In the genomic region with DNA sequence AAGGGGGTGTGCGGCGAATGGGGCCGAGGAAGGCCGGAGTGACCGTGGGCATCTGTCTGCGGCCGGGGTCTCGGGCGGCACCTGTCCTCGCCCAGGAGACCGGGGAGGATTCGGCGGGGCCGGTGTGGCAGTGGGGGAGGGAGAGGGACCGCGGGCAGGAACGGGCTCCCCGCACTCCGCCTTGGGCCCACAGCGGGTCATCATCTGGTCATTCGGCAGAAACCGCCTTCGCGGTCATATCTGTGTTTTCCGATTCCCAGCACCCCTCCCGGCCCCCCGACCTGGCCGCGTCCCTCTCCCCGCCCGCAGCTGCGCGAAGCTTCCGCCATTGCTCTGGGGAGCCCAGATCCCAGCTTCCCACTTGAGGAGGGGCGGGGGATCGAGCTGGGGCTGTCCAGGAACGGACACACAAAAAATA, we compare ENCODE assay signal across 7 cellular contexts. TPM values are rescaled to one million over a fixed set of nuclear protein-coding genes. Genes with fewer than 3 reads are reported as not detected.
DNase-seq lines count a peak whose midpoint lies in the region; ATAC-seq, FAIRE-seq and TF ChIP-seq lines count a peak whose summit lies in the region.

No MANE protein-coding gene starts in this region.

- BruUV-seq in K562 (replicated peaks; lab: Mats Ljungman, UMichigan) = no TSS peak

- POLR2A ChIA-PET in K562 (lab: Yijun Ruan, JAX) = interaction anchor here (1.0 kb wide), 1 partner anchor 28 kb away, joined by 3 read pairs; no protein-coding TSS in a partner anchor

- no peak for TF ChIP-seq POLR2A in K562 (conservative IDR thresholded peaks at IDR 0.05)

- peak; percentile 46 for FAIRE-seq in K562 (lab: Jason Lieb, UNC)

- TF ChIP-seq CTCF in GM06990 (IDR thresholded peaks at IDR 0.05; ENCODE audit: insufficient read depth, low read length, poor library complexity, severe bottlenecking) (no peak), K562 (IDR thresholded peaks at IDR 0.05 in 2 of 3, conservative IDR thresholded peaks at IDR 0.05 in 1 of 3; ENCODE audit: insufficient read depth in 2 of 3, low read depth in 1 of 3, low read length in 3 of 3) (no peak), retinal pigment epithelial cell (conservative IDR thresholded peaks at IDR 0.05; ENCODE audit: low read depth, low read length) (no peak)

- in situ Hi-C loops in K562 (cut with MboI) = no loop called here

- H3K4me1 ChIP-seq in K562 (replicated peaks in 1 of 2; ENCODE audit: control insufficient read depth in 2 of 2, insufficient read depth in 2 of 2, low read length in 2 of 2) = peaks cover 13 to 27% of the 10 kb centered on the region in 2 experiments
- peaks cover 3% of the 10 kb centered on the region for H3K4me1 ChIP-seq in iPS-15b (ENCODE audit: control insufficient read depth, insufficient read depth, low read length)

- WGBS in K562 (ENCODE audit: insufficient coverage, low coverage, missing lambda C conversion rate) = 0% methylated on average over 14 of the region's 37 CpGs

- peak overlapping the region; percentile 96 for H2AFZ ChIP-seq in K562 (ENCODE audit: low read depth, low read length)

- peaks cover 29% of the 10 kb centered on the region for H3K79me2 ChIP-seq in K562 (ENCODE audit: control insufficient read depth, insufficient read depth, low read length)

- no peak for TF ChIP-seq EP300 in K562 (IDR thresholded peaks at IDR 0.05; ENCODE audit: low read length)

- intact Hi-C loops in K562 (cut with micrococcal nuclease) = loop anchor here (5.0 to 10.0 kb wide), 3 partner anchors 52 to 139 kb away; a partner anchor contains a TSS

- no peaks in the 10 kb centered on the region for H3K9me3 ChIP-seq in K562 (replicated peaks; ENCODE audit: control insufficient read depth, insufficient read depth, low read depth, low read length)
- no peaks in the 10 kb centered on the region for H3K9me3 ChIP-seq in iPS-15b (ENCODE audit: control insufficient read depth, insufficient read depth, low read length)

- H3K36me3 ChIP-seq in GM06990 (ENCODE audit: control insufficient read depth, insufficient read depth, low read length) (peaks cover 12% of the 10 kb centered on the region), K562 (ENCODE audit: control insufficient read depth, insufficient read depth, low read length) (peaks cover 22% of the 10 kb centered on the region; the same call in 2 of the 3 replicates), iPS-15b (ENCODE audit: control insufficient read depth, insufficient read depth, low read length) (peaks cover 10% of the 10 kb centered on the region)

- ATAC-seq in K562 = peak; percentile 68

- TF ChIP-seq RAD21 in K562 (CRISPR knock-in tag; conservative IDR thresholded peaks at IDR 0.05 in 1 of 2, IDR thresholded peaks at IDR 0.05 in 1 of 2) = no peak

- DNase-seq in GM06990 (ENCODE audit: extremely low read depth, insufficient read length) = no peak
- peak; percentile 16 for DNase-seq in NCI-H146 treated with DMSO at 0.1 percent for 48 hours (lab: John Stamatoyannopoulos, UW; ENCODE audit: unreplicated experiment)
- DNase-seq in K562 (ENCODE audit: extremely low read depth in 1 of 4, low spot score in 3 of 4) = peak; percentile 48 to 70 (median 58)
- DNase-seq in retinal pigment epithelial cell (ENCODE audit: low read depth) = no peak
- no peak for DNase-seq in NOMO-1 treated with dmso at 0.1 percent for 144 hours (lab: John Stamatoyannopoulos, UW; ENCODE audit: unreplicated experiment)
- DNase-seq in KG1 (lab: John Stamatoyannopoulos, UW) = no peak

- H3K27me3 ChIP-seq in GM06990 (replicated peaks; ENCODE audit: control insufficient read depth, insufficient read depth, low read length) (no peaks in the 10 kb centered on the region), K562 (ENCODE audit: control insufficient read depth in 2 of 2, insufficient read depth in 2 of 2, low read length in 2 of 2) (peaks cover 0 to 5% of the 10 kb centered on the region in 2 experiments; a peak in 2 of 5 replicates), iPS-15b (ENCODE audit: control insufficient read depth, insufficient read depth, low read length) (peaks cover 13% of the 10 kb centered on the region)

- H4K20me1 ChIP-seq in K562 (replicated peaks; ENCODE audit: control insufficient read depth, insufficient read depth, low read length) = no peaks in the 10 kb centered on the region; the same call in 1 of the 2 replicates

- H3K9ac ChIP-seq in K562 (ENCODE audit: insufficient read depth in 1 of 2, low read depth in 2 of 2, low read length in 2 of 2) (peak overlapping the region; percentile 67 to 90), iPS-15b (ENCODE audit: low read depth, low read length) (peak overlapping the region; percentile 8)

- H3K9me1 ChIP-seq in K562 (ENCODE audit: control insufficient read depth, insufficient read depth, low read length) = no peaks in the 10 kb centered on the region

- peak overlapping the region; percentile 68 for H3K27ac ChIP-seq in K562 (ENCODE audit: extremely low read depth, low read depth, low read length)

- H3K4me3 ChIP-seq in GM06990 (replicated peaks; ENCODE audit: low read depth, low read length) = peak overlapping the region; percentile 72
- peak overlapping the region; percentile 62 for H3K4me3 ChIP-seq in K562
- H3K4me3 ChIP-seq in iPS-15b (ENCODE audit: low read depth, low read length) = peak overlapping the region; percentile 60
- peak overlapping the region; percentile 57 for H3K4me3 ChIP-seq in retinal pigment epithelial cell (ENCODE audit: low read length)

- H3K4me2 ChIP-seq in K562 (ENCODE audit: insufficient read depth, low read length) = peak overlapping the region; percentile 85

- CTCF ChIA-PET in K562 (lab: Yijun Ruan, JAX; ENCODE audit: low intra/inter-chr PET ratio) = interaction anchor here (0.6 to 0.7 kb wide), 2 partner anchors 42 to 1183 kb away, joined by 3 to 4 read pairs; no protein-coding TSS in a partner anchor

TF ChIP-seq in K562, 482 proteins besides CTCF, POLR2A, EP300 and RAD21 (continues in another document):
- TF ChIP-seq YY1 (IDR thresholded peaks at IDR 0.05; ENCODE audit: borderline replicate concordance in 1 of 3, control insufficient read depth in 1 of 3, extremely low read depth in 1 of 3, insufficient read depth in 3 of 3, insufficient read length in 1 of 3, insufficient replicate concordance in 2 of 3, low read depth in 1 of 3, low read length in 2 of 3) (peak in 2 of 3 experiments; percentile 73 to 88), SMARCE1 (IDR thresholded peaks at IDR 0.05) (0 out of 2 replicates have a peak, but pooled peaks have one; percentile 14), FIP1L1 (IDR thresholded peaks at IDR 0.05; ENCODE audit: low read depth, low read length, poor library complexity, severe bottlenecking) (peak; percentile 33), TAF1 (IDR thresholded peaks at IDR 0.05; ENCODE audit: control insufficient read depth, extremely low read depth, insufficient read depth, low read length, severe bottlenecking) (peak; percentile 21), NBN (IDR thresholded peaks at IDR 0.05; ENCODE audit: low read depth) (no peak), SUPT5H (IDR thresholded peaks at IDR 0.05) (0 out of 2 replicates have a peak, but pooled peaks have one; percentile 24), TAF9B (IDR thresholded peaks at IDR 0.05; ENCODE audit: partially characterized antibody) (peak; percentile 39), ZNF12 (CRISPR knock-in tag; IDR thresholded peaks at IDR 0.05) (no peak), ZFX (CRISPR knock-in tag; IDR thresholded peaks at IDR 0.05) (peak; percentile 85), POLR2G (IDR thresholded peaks at IDR 0.05; ENCODE audit: low read depth, low read length) (peak; percentile 76), ZBTB1 (CRISPR knock-in tag; IDR thresholded peaks at IDR 0.05; ENCODE audit: borderline replicate concordance, low read depth) (peak; percentile 66; the same call in 1 of the 2 replicates), GTF2E2 (tag; IDR thresholded peaks at IDR 0.05) (0 out of 2 replicates have a peak, but pooled peaks have one; percentile 34)

RNA-seq across cellular contexts. Expression of a gene that starts 0.8 kb away (rescaled TPM):
- total RNA-seq in K562 (2011; cell fraction: chromatin; rRNA removed; ENCODE audit: low replicate concordance) = 20.8 and 48.0 TPM in 2 replicates
- 32.9 and 39.0 TPM in 2 replicates for total RNA-seq in K562 (2011; cell fraction: nucleolus; rRNA removed)
- total RNA-seq in K562 (2011; cell fraction: nucleoplasm; rRNA removed) = 29.8 and 36.5 TPM in 2 replicates
- total RNA-seq in K562 (2014; rRNA removed) = 14.6 and 18.4 TPM in 2 replicates
- total RNA-seq in K562 (2014; rRNA removed; fragmentation: Illumina TruSeq; extraction: Trizol) = 7.4 and 8.0 TPM in 2 replicates
- 10.7 and 11.2 TPM in 2 replicates for total RNA-seq in K562 (2015; rRNA removed; fragmentation: Illumina TruSeq; extraction: Trizol)
- total RNA-seq in K562 (2021) = 29.4 and 31.6 TPM in 2 replicates
- polyA plus RNA-seq in K562 (2011; rRNA removed) = 3.3 TPM in 2 replicates
- polyA plus RNA-seq in K562 (2011; cell fraction: cytosol; rRNA removed) = 2.4 and 7.2 TPM in 2 replicates
- polyA plus RNA-seq in K562 (2011; cell fraction: nucleus; rRNA removed) = 12.5 and 31.3 TPM in 2 replicates
- 6.6 and 8.2 TPM in 2 replicates for polyA plus RNA-seq in K562 (2012)
- 7.2 and 10.0 TPM in 2 replicates for polyA plus RNA-seq in K562 (2014; fragmentation: Illumina TruSeq; extraction: Trizol)
- 1 to 10 TPM in 1 of 2 experiments, under 1 TPM in 1; 0.75 to 1.2 TPM for polyA plus RNA-seq in K562 (2014; fragmentation: Nextera tagmentation; extraction: Ambion mirVana)
- polyA plus RNA-seq in K562 (2014; rRNA removed) = 8.0 and 9.0 TPM in 2 replicates
- 6.9 and 8.8 TPM in 2 replicates for polyA minus RNA-seq in K562 (2011; rRNA and poly(A)+ RNA removed)
- polyA minus RNA-seq in K562 (2011; cell fraction: cytosol; rRNA and poly(A)+ RNA removed) = 12.9 and 18.3 TPM in 2 replicates
- 24.7 and 27.6 TPM in 2 replicates for polyA minus RNA-seq in K562 (2011; cell fraction: nucleus; rRNA and poly(A)+ RNA removed)

RNA-seq across cellular contexts. Expression of a gene that starts 29.0 kb away (rescaled TPM):
- total RNA-seq in K562 (2011; cell fraction: chromatin; rRNA removed; ENCODE audit: low replicate concordance) = 1.3 and 3.0 TPM in 2 replicates
- 3.0 and 3.3 TPM in 2 replicates for total RNA-seq in K562 (2011; cell fraction: nucleolus; rRNA removed)
- 2.9 and 4.0 TPM in 2 replicates for total RNA-seq in K562 (2011; cell fraction: nucleoplasm; rRNA removed)
- total RNA-seq in K562 (2014; rRNA removed) = 1.0 and 1.1 TPM in 2 replicates
- 0.51 and 0.54 TPM in 2 replicates for total RNA-seq in K562 (2014; rRNA removed; fragmentation: Illumina TruSeq; extraction: Trizol)
- 0.65 and 0.72 TPM in 2 replicates for total RNA-seq in K562 (2015; rRNA removed; fragmentation: Illumina TruSeq; extraction: Trizol)
- 3.0 and 3.1 TPM in 2 replicates for total RNA-seq in K562 (2021)
- 1.8 and 3.3 TPM in 2 replicates for polyA plus RNA-seq in K562 (2011; rRNA removed)
- 2.5 and 2.8 TPM in 2 replicates for polyA plus RNA-seq in K562 (2011; cell fraction: cytosol; rRNA removed)
- polyA plus RNA-seq in K562 (2011; cell fraction: nucleus; rRNA removed) = 2.1 and 2.8 TPM in 2 replicates
- 1.7 and 3.2 TPM in 2 replicates for polyA plus RNA-seq in K562 (2012)
- 2.3 and 2.6 TPM in 2 replicates for polyA plus RNA-seq in K562 (2014; fragmentation: Illumina TruSeq; extraction: Trizol)
- under 1 TPM; 0.01 to 0.10 TPM for polyA plus RNA-seq in K562 (2014; fragmentation: Nextera tagmentation; extraction: Ambion mirVana)
- polyA plus RNA-seq in K562 (2014; rRNA removed) = 1.5 and 1.7 TPM in 2 replicates
- polyA minus RNA-seq in K562 (2011; rRNA and poly(A)+ RNA removed) = 1.9 and 2.7 TPM in 2 replicates
- polyA minus RNA-seq in K562 (2011; cell fraction: cytosol; rRNA and poly(A)+ RNA removed) = 2.6 and 4.7 TPM in 2 replicates
- 0.94 and 1.00 TPM in 2 replicates for polyA minus RNA-seq in K562 (2011; cell fraction: nucleus; rRNA and poly(A)+ RNA removed)

Comparison
In these comparisons a context has a peak if more than half of its experiments do, and no peak if none do; other contexts are left out.
1. DNase-seq: peak in NCI-H146 treated with DMSO at 0.1 percent for 48 hours (single experiment) and K562 (4 of 4); none in GM06990 (single experiment), retinal pigment epithelial cell (single experiment), NOMO-1 treated with dmso at 0.1 percent for 144 hours (single experiment) and KG1 (single experiment).
2. Peak in every context shown above with its lines, with median percentiles within 50 percentile points of each other: H3K4me3 ChIP-seq.